ENCODE assay signal across 16 cellular contexts in genomic region chr7:101956130-101956529, GRCh38.
DNase-seq lines count a peak whose midpoint lies in the region; ATAC-seq and TF ChIP-seq lines count a peak whose summit lies in the region.
"Had no signal": no experiment of that assay in that cellular context is flagged by ENCODE, and none has a peak within 500 bp of the region (broad histone marks: within the 10 kb centered on the region; RNA-seq: fewer than 3 reads in every experiment).

No MANE protein-coding gene starts in this region.

- H3K4me3 ChIP-seq in DOHH2 (ENCODE audit: low read length) (peak overlapping the region; percentile 17; the same call in 1 of the 2 replicates), OCI-LY3 (ENCODE audit: low read length) (peak overlapping the region; percentile 56), heart right ventricle (no peak overlapping the region), psoas muscle (no peak overlapping the region)

- H3K9me2 ChIP-seq in DOHH2 (replicated peaks; ENCODE audit: control insufficient read depth, low read length) = no peaks in the 10 kb centered on the region

- H3K27ac ChIP-seq in DOHH2 (ENCODE audit: low read depth, low read length) (peak overlapping the region; percentile 71), OCI-LY3 (ENCODE audit: low read length) (peak overlapping the region; percentile 48), heart right ventricle (peak overlapping the region; percentile 47 to 93 (median 81)), psoas muscle (peak overlapping the region; percentile 92)
- H3K27ac ChIP-seq: RWPE1 had no signal

- H3K4me2 ChIP-seq in DOHH2 (ENCODE audit: low read length) (peak overlapping the region; percentile 64), OCI-LY3 (ENCODE audit: low read length) (peak overlapping the region; percentile 85)

- H2AFZ ChIP-seq in OCI-LY3 (ENCODE audit: low read depth, low read length) = no peak overlapping the region

- peaks cover 23% of the 10 kb centered on the region for H3F3A ChIP-seq in DOHH2 (ENCODE audit: control insufficient read depth, insufficient read depth)

- intact Hi-C loops in heart right ventricle (cut with DNase I) (no loop called here), psoas muscle (cut with DNase I) (no loop called here)

- H3K36me3 ChIP-seq in DOHH2 (ENCODE audit: control insufficient read depth, low read length) = peaks cover 46% of the 10 kb centered on the region
- H3K36me3 ChIP-seq in OCI-LY3 (replicated peaks; ENCODE audit: low read depth, low read length) = peaks cover 2% of the 10 kb centered on the region
- H3K36me3 ChIP-seq in heart right ventricle = peaks cover 0 to 10% (median 0%) of the 10 kb centered on the region in 9 donors
- H3K36me3 ChIP-seq in psoas muscle (ENCODE audit: insufficient read depth in 1 of 2, low read depth in 1 of 2) = no peaks in the 10 kb centered on the region
- H3K36me3 ChIP-seq: BE2C had no signal

- ATAC-seq in heart right ventricle (peak; percentile 57 to 89 (median 79)), psoas muscle (peak; percentile 78 to 84 (median 83)), HG03196 (IDR thresholded peaks at IDR 0.05; ENCODE audit: unreplicated experiment) (no peak)

- DNase-seq in heart right ventricle = peak in 1 of 2 donors; percentile 71
- peak in 1 of 2 donors; percentile 73 for DNase-seq in psoas muscle
- DNase-seq in RPMI8226 = no peak
- no peak for DNase-seq in DMS79 treated with DMSO at 0.1 percent for 48 hours (lab: John Stamatoyannopoulos, UW)
- no peak for DNase-seq in NCI-H1092 (lab: John Stamatoyannopoulos, UW)
- DNase-seq: ACHN; BE2C; CD4-positive, alpha-beta memory T cell; H7; NCI-H1417 treated with DMSO at 0.1 percent for 48 hours; NCI-H2081; NCI-H524 had no signal

- TF ChIP-seq CTCF in DOHH2 (IDR thresholded peaks at IDR 0.05; ENCODE audit: low read depth, low read length, poor library complexity, severe bottlenecking) (no peak), OCI-LY3 (IDR thresholded peaks at IDR 0.05; ENCODE audit: low read depth, low read length) (no peak), heart right ventricle (IDR thresholded peaks at IDR 0.05) (no peak), psoas muscle (IDR thresholded peaks at IDR 0.05) (no peak)

- 34 to 63% methylated on average over 12 of the region's 12 CpGs for WGBS in heart right ventricle, 2 donors
- WGBS in psoas muscle, 3 donors = 29 to 43% (median 36%) methylated on average over 11 to 12 of the region's 12 CpGs

- H3K9me3 ChIP-seq in DOHH2 (ENCODE audit: control insufficient read depth, insufficient read depth, low read length) = no peaks in the 10 kb centered on the region
- no peaks in the 10 kb centered on the region for H3K9me3 ChIP-seq in OCI-LY3 (ENCODE audit: insufficient read depth, low read length)
- no peaks in the 10 kb centered on the region for H3K9me3 ChIP-seq in heart right ventricle
- H3K9me3 ChIP-seq in psoas muscle = no peaks in the 10 kb centered on the region
- H3K9me3 ChIP-seq: BE2C had no signal

- H4K20me1 ChIP-seq in DOHH2 (ENCODE audit: control insufficient read depth, insufficient read depth, low read depth, low read length) = peaks cover 14% of the 10 kb centered on the region; the same call in 1 of the 2 replicates
- H4K20me1 ChIP-seq in OCI-LY3 (ENCODE audit: insufficient read depth, low read length) = peaks cover 38% of the 10 kb centered on the region

- H3K79me2 ChIP-seq in DOHH2 (ENCODE audit: control insufficient read depth, low read length) (peaks cover 98% of the 10 kb centered on the region), OCI-LY3 (ENCODE audit: low read length) (peaks cover 61% of the 10 kb centered on the region)

- H3K9ac ChIP-seq in OCI-LY3 (ENCODE audit: low read length) = peak overlapping the region; percentile 52; the same call in 1 of the 2 replicates

- no peaks in the 10 kb centered on the region for H3K27me3 ChIP-seq in DOHH2 (ENCODE audit: control insufficient read depth, low read length)
- H3K27me3 ChIP-seq in OCI-LY3 (ENCODE audit: low read depth, low read length) = no peaks in the 10 kb centered on the region
- H3K27me3 ChIP-seq in heart right ventricle = no peaks in the 10 kb centered on the region
- H3K27me3 ChIP-seq in psoas muscle (ENCODE audit: insufficient read depth in 3 of 3, low read length in 2 of 3) = no peaks in the 10 kb centered on the region
- H3K27me3 ChIP-seq: BE2C had no signal

- H3K4me1 ChIP-seq in DOHH2 (ENCODE audit: control insufficient read depth, low read length) = peaks cover 82% of the 10 kb centered on the region
- H3K4me1 ChIP-seq in OCI-LY3 (ENCODE audit: low read length) = peaks cover 62% of the 10 kb centered on the region
- H3K4me1 ChIP-seq in heart right ventricle = peaks cover 3 to 69% (median 34%) of the 10 kb centered on the region in 9 donors
- peaks cover 66% of the 10 kb centered on the region for H3K4me1 ChIP-seq in psoas muscle

Comparison
In these comparisons a context has a peak if more than half of its experiments do, and no peak if none do; other contexts are left out.
1. H3K4me3 ChIP-seq: peak in DOHH2 (single experiment) and OCI-LY3 (single experiment); none in heart right ventricle (0 of 10) and psoas muscle (single experiment).
2. Peak in every context shown above with its lines, with median percentiles within 50 percentile points of each other: H3K27ac ChIP-seq.